Comparison of ENCODE assay signal across 11 cellular contexts in genomic region chr2:218329027-218329825, GRCh38. TPM values are rescaled to one million over a fixed set of nuclear protein-coding genes. Genes with fewer than 3 reads are reported as not detected.
DNase-seq lines count a peak whose midpoint lies in the region; ATAC-seq, FAIRE-seq and TF ChIP-seq lines count a peak whose summit lies in the region.
"Had no signal": no experiment of that assay in that cellular context is flagged by ENCODE, and none has a peak within 500 bp of the region (broad histone marks: within the 10 kb centered on the region; RNA-seq: fewer than 3 reads in every experiment).

No MANE protein-coding gene starts in this region.

- FAIRE-seq in GM12892 (lab: Jason Lieb, UNC): peak; percentile 95

- TF ChIP-seq POLR2A in GM12892 (IDR thresholded peaks at IDR 0.05; ENCODE audit: low read depth, low read length): no peak

- H3K36me3 Mint-ChIP-seq in memory B cell: no peaks in the 10 kb centered on the region

- H3K27ac Mint-ChIP-seq in memory B cell: peak overlapping the region; percentile 87

- H3K4me1 Mint-ChIP-seq in memory B cell: peaks cover 31% of the 10 kb centered on the region

- peak overlapping the region; percentile 74 for H3K4me3 Mint-ChIP-seq in memory B cell

- ATAC-seq in GM19467 (IDR thresholded peaks at IDR 0.05; ENCODE audit: unreplicated experiment) (peak; percentile 22), HG03342 (IDR thresholded peaks at IDR 0.05; ENCODE audit: unreplicated experiment) (peak; percentile 36), memory B cell (ENCODE audit: low read depth) (peak; percentile 73), HG03280 (IDR thresholded peaks at IDR 0.05; ENCODE audit: unreplicated experiment) (no peak)

- no peaks in the 10 kb centered on the region for H3K27me3 Mint-ChIP-seq in memory B cell

- H3K9me3 Mint-ChIP-seq in memory B cell: no peaks in the 10 kb centered on the region

- DNase-seq in GM12892 (ENCODE audit: insufficient read length): no peak
- DNase-seq in memory B cell (ENCODE audit: low spot score in 2 of 2): peak; percentile 23 to 32
- no peak for DNase-seq in iPS-NIHi11 (ENCODE audit: low spot score)
- no peak for DNase-seq in T-helper 1 cell
- no peak for DNase-seq in NCI-H2081 treated with DMSO at 0.1 percent for 48 hours (lab: John Stamatoyannopoulos, UW)
- DNase-seq: DMS79 had no signal

RNA-seq across cellular contexts. Expression of gene CATIP, which starts 27.4 kb away (rescaled TPM):
- not detected for polyA plus RNA-seq in GM12892 (2012; ENCODE audit: missing spikeins)
- polyA plus RNA-seq: fibroblast of lung, neural cell had no signal

RNA-seq across cellular contexts. Expression of gene TMBIM1, which starts 36.9 kb away (rescaled TPM):
- polyA plus RNA-seq in GM12892 (2012; ENCODE audit: missing spikeins): 18.7 TPM
- polyA plus RNA-seq: neural cell had no signal

RNA-seq across cellular contexts. Expression of gene SLC11A1, which starts 52.8 kb away (rescaled TPM):
- polyA plus RNA-seq in GM12892 (2012; ENCODE audit: missing spikeins): 0.30 TPM
- polyA plus RNA-seq: neural cell had no signal

RNA-seq across cellular contexts. Expression of gene PNKD, which starts 58.9 kb away (rescaled TPM):
- 41.8 TPM for polyA plus RNA-seq in GM12892 (2012; ENCODE audit: missing spikeins)

RNA-seq across cellular contexts. Expression of gene AAMP, which starts 59.3 kb away (rescaled TPM):
- polyA plus RNA-seq in GM12892 (2012; ENCODE audit: missing spikeins): 57.6 TPM

Comparison
In these comparisons a context has a peak if more than half of its experiments do, and no peak if none do; other contexts are left out.
1. DNase-seq: peak in memory B cell (2 of 2); none in GM12892 (single experiment), iPS-NIHi11 (single experiment), T-helper 1 cell (0 of 5) and NCI-H2081 treated with DMSO at 0.1 percent for 48 hours (single experiment).